ENCODE assay signal across 26 cellular contexts in genomic region chr10:118374404-118374803, GRCh38. TPM values are rescaled to one million over a fixed set of nuclear protein-coding genes. Genes with fewer than 3 reads are reported as not detected.
DNase-seq lines count a peak whose midpoint lies in the region; ATAC-seq and TF ChIP-seq lines count a peak whose summit lies in the region.
"Had no signal": no experiment of that assay in that cellular context is flagged by ENCODE, and none has a peak within 500 bp of the region (broad histone marks: within the 10 kb centered on the region; RNA-seq: fewer than 3 reads in every experiment).

No MANE protein-coding gene starts in this region.

- no peak overlapping the region for H3K4me2 ChIP-seq in mesenchymal stem cell (ENCODE audit: low read length, poor library complexity, severe bottlenecking)
- H3K4me2 ChIP-seq: neural progenitor cell had no signal

- no peak overlapping the region for H3K23ac ChIP-seq in mesenchymal stem cell (ENCODE audit: low read length in 2 of 2)

- no peaks in the 10 kb centered on the region for H3K79me1 ChIP-seq in mesenchymal stem cell (replicated peaks; ENCODE audit: low read length, poor library complexity, severe bottlenecking)

- H3K9ac ChIP-seq in mesenchymal stem cell (ENCODE audit: low read length): no peak overlapping the region
- H3K9ac ChIP-seq: neural progenitor cell had no signal

- H2BK12ac ChIP-seq in mesenchymal stem cell (ENCODE audit: low read length in 2 of 2): no peak overlapping the region

- H3K4ac ChIP-seq in mesenchymal stem cell (ENCODE audit: low read depth in 1 of 2, low read length in 2 of 2): no peak overlapping the region

- no peaks in the 10 kb centered on the region for H3K36me3 Mint-ChIP-seq in CD14-positive monocyte
- H3K36me3 Mint-ChIP-seq: activated naive CD4-positive, alpha-beta T cell treated with anti-CD3 and anti-CD28 coated beads, Interleukin-2, amount 10 ng/mL, durations not matched to agents 7 days and 5 days; CD4-positive, alpha-beta memory T cell; neural progenitor cell had no signal

- no peaks in the 10 kb centered on the region for H3K36me3 ChIP-seq in mesenchymal stem cell (ENCODE audit: control insufficient read depth in 1 of 2, insufficient read depth in 2 of 2, low read depth in 1 of 2, low read length in 2 of 2)
- H3K36me3 ChIP-seq: ascending aorta, left ventricle myocardium inferior, neural progenitor cell, transverse colon had no signal

- no peak overlapping the region for H2AK5ac ChIP-seq in mesenchymal stem cell (ENCODE audit: low read length, severe bottlenecking)

- no peak overlapping the region for H3K27ac Mint-ChIP-seq in CD14-positive monocyte
- H3K27ac Mint-ChIP-seq: activated naive CD4-positive, alpha-beta T cell treated with anti-CD3 and anti-CD28 coated beads, Interleukin-2, amount 10 ng/mL, durations not matched to agents 7 days and 5 days; CD4-positive, alpha-beta memory T cell; neural progenitor cell; progenitor cell of endocrine pancreas; stimulated activated naive CD8-positive, alpha-beta T cell treated with anti-CD3 and anti-CD28 coated beads, Interleukin-15, Interleukin-2, amounts not matched to agents 100 ng/mL and 50 ng/mL, for 24 hours had no signal

- no peak overlapping the region for H2BK15ac ChIP-seq in mesenchymal stem cell (ENCODE audit: low read depth, poor library complexity, severe bottlenecking)

- H3K9me3 ChIP-seq in mesenchymal stem cell (ENCODE audit: control insufficient read depth, low read length): no peaks in the 10 kb centered on the region
- H3K9me3 ChIP-seq: ascending aorta, left ventricle myocardium inferior, mucosa of descending colon, transverse colon had no signal

- no peak overlapping the region for H4K91ac ChIP-seq in mesenchymal stem cell (ENCODE audit: low read length)

- no peak for ATAC-seq in sciatic nerve
- ATAC-seq: activated T-cell treated with anti-CD3 and anti-CD28 coated beads, Interleukin-2, amount 50 U/mL, for 4 hours; K562; mucosa of descending colon had no signal

- no peak overlapping the region for H3K18ac ChIP-seq in mesenchymal stem cell (ENCODE audit: low read depth in 1 of 2, low read length in 2 of 2)

- H3K4me1 ChIP-seq in mesenchymal stem cell (ENCODE audit: control insufficient read depth, insufficient read depth, low read depth, low read length): no peaks in the 10 kb centered on the region
- H3K4me1 ChIP-seq: ascending aorta, left ventricle myocardium inferior, neural progenitor cell, transverse colon had no signal

- TF ChIP-seq CTCF in CD14-positive monocyte (IDR thresholded peaks at IDR 0.05): no peak

- no peak overlapping the region for H4K8ac ChIP-seq in mesenchymal stem cell (ENCODE audit: low read length)

- peaks cover 0 to 17% of the 10 kb centered on the region in 2 experiments for H3K27me3 ChIP-seq in mesenchymal stem cell (ENCODE audit: control insufficient read depth in 1 of 2, insufficient read depth in 1 of 2, low read length in 2 of 2)
- H3K27me3 ChIP-seq: ascending aorta, neural progenitor cell, transverse colon had no signal

- H2BK120ac ChIP-seq in mesenchymal stem cell (ENCODE audit: low read depth, low read length): no peak overlapping the region

- no peak overlapping the region for H2AFZ ChIP-seq in mesenchymal stem cell (ENCODE audit: low read depth, low read length)
- H2AFZ ChIP-seq: neural progenitor cell had no signal

- no peaks in the 10 kb centered on the region for H3K4me1 Mint-ChIP-seq in CD14-positive monocyte
- H3K4me1 Mint-ChIP-seq: activated naive CD4-positive, alpha-beta T cell treated with anti-CD3 and anti-CD28 coated beads, Interleukin-2, amount 10 ng/mL, durations not matched to agents 7 days and 5 days; CD4-positive, alpha-beta memory T cell; neural progenitor cell had no signal

- peak overlapping the region; percentile 63 for H3K27ac ChIP-seq in mesenchymal stem cell (ENCODE audit: low read length, poor library complexity, severe bottlenecking)
- H3K27ac ChIP-seq: ascending aorta, left ventricle myocardium inferior, neural progenitor cell, skin epidermis, transverse colon had no signal

- H3K27me3 Mint-ChIP-seq in CD14-positive monocyte (ENCODE audit: low read depth in 3 of 3): peaks cover 2 to 26% (median 9%) of the 10 kb centered on the region in 3 donors

- H3K9me3 Mint-ChIP-seq in CD14-positive monocyte: peaks cover 0 to 4% (median 1%) of the 10 kb centered on the region in 7 donors
- H3K9me3 Mint-ChIP-seq: activated naive CD4-positive, alpha-beta T cell treated with anti-CD3 and anti-CD28 coated beads, Interleukin-2, amount 10 ng/mL, durations not matched to agents 7 days and 5 days; activated T-cell treated with anti-CD3 and anti-CD28 coated beads, Interleukin-2, amount 50 U/mL, for 4 hours; CD4-positive, alpha-beta memory T cell; neural progenitor cell; stimulated activated naive CD8-positive, alpha-beta T cell treated with anti-CD3 and anti-CD28 coated beads, Interleukin-15, Interleukin-2, amounts not matched to agents 100 ng/mL and 50 ng/mL, for 24 hours had no signal

- intact Hi-C loops in sciatic nerve (cut with DNase I) (no loop called here), CD14-positive monocyte (cut with micrococcal nuclease) (no loop called here)

- no peak overlapping the region for H3K14ac ChIP-seq in mesenchymal stem cell (ENCODE audit: low read length in 2 of 2)

- no peak overlapping the region for H2BK5ac ChIP-seq in mesenchymal stem cell (ENCODE audit: low read depth, low read length, poor library complexity, severe bottlenecking)

- DNase-seq in DMS79 treated with DMSO at 0.1 percent for 48 hours (lab: John Stamatoyannopoulos, UW): peak; percentile 13
- DNase-seq in LHCN-M2 (ENCODE audit: low read depth): peak; percentile 34
- peak; percentile 50 for DNase-seq in astrocyte of the hippocampus (ENCODE audit: low read depth, low spot score)
- DNase-seq in mesenchymal stem cell: no peak
- no peak for DNase-seq in sciatic nerve (ENCODE audit: low spot score)
- DNase-seq in DMS153 (lab: John Stamatoyannopoulos, UW): no peak
- no peak for DNase-seq in MV-4-11 (lab: John Stamatoyannopoulos, UW)
- DNase-seq in CD14-positive monocyte (ENCODE audit: low spot score): no peak
- DNase-seq: activated CD4-positive, CD25-positive, alpha-beta regulatory T cell treated with anti-CD3 and anti-CD28 coated beads, Interleukin-2, amount 50 U/mL, for 72 hours; activated CD8-positive, alpha-beta memory T cell treated with anti-CD3 and anti-CD28 coated beads for 24 hours; activated naive CD4-positive, alpha-beta T cell treated with anti-CD3 and anti-CD28 coated beads, Interleukin-2, amount 10 ng/mL, durations not matched to agents 7 days and 5 days; activated T-cell treated with anti-CD3 and anti-CD28 coated beads, Interleukin-2, amount 50 U/mL, for 4 hours; CD4-positive, alpha-beta memory T cell; GOT3; left ventricle myocardium inferior; mucosa of descending colon; NCI-H1048; NCI-H2029 treated with DMSO at 0.1 percent for 48 hours; NCI-H510A treated with DMSO at 0.1 percent for 48 hours; transverse colon had no signal

- no peak overlapping the region for H3K4me3 ChIP-seq in mesenchymal stem cell (ENCODE audit: insufficient read depth in 1 of 2, low read depth in 1 of 2, low read length in 2 of 2)
- H3K4me3 ChIP-seq: ascending aorta, K562, left ventricle myocardium inferior, mucosa of descending colon, neural progenitor cell, skin epidermis, transverse colon had no signal

- H3K4me3 Mint-ChIP-seq in CD14-positive monocyte: peak overlapping the region in 1 of 2 donors; percentile 2
- H3K4me3 Mint-ChIP-seq: activated naive CD4-positive, alpha-beta T cell treated with anti-CD3 and anti-CD28 coated beads, Interleukin-2, amount 10 ng/mL, durations not matched to agents 7 days and 5 days; activated T-cell treated with anti-CD3 and anti-CD28 coated beads, Interleukin-2, amount 50 U/mL, for 4 hours; CD4-positive, alpha-beta memory T cell; neural progenitor cell; stimulated activated naive CD8-positive, alpha-beta T cell treated with anti-CD3 and anti-CD28 coated beads, Interleukin-15, Interleukin-2, amounts not matched to agents 100 ng/mL and 50 ng/mL, for 24 hours had no signal

RNA-seq across cellular contexts. Expression of gene FAM204A, which starts 32.3 kb away (rescaled TPM):
- total RNA-seq in LHCN-M2 (2014; rRNA removed) (69.2 and 69.9 TPM in 2 replicates), sciatic nerve (79.3 TPM)
- 32.5 TPM for polyA plus RNA-seq in LHCN-M2 (2012)
- 85.5 TPM for polyA plus RNA-seq in mesenchymal stem cell (2013, experiment 1 of 2)
- polyA plus RNA-seq in mesenchymal stem cell (2013, experiment 2 of 2): 88.4 TPM
- 100 to 1,000 TPM; 139 to 191 TPM for polyA plus RNA-seq in CD14-positive monocyte

Comparison
In these comparisons a context has a peak if more than half of its experiments do, and no peak if none do; other contexts are left out.
1. DNase-seq: peak in DMS79 treated with DMSO at 0.1 percent for 48 hours (single experiment), LHCN-M2 (single experiment) and astrocyte of the hippocampus (single experiment); none in mesenchymal stem cell (single experiment), sciatic nerve (single experiment), DMS153 (single experiment), MV-4-11 (single experiment) and CD14-positive monocyte (single experiment).